ENCODE assay signal across 11 cellular contexts in the genomic region with DNA sequence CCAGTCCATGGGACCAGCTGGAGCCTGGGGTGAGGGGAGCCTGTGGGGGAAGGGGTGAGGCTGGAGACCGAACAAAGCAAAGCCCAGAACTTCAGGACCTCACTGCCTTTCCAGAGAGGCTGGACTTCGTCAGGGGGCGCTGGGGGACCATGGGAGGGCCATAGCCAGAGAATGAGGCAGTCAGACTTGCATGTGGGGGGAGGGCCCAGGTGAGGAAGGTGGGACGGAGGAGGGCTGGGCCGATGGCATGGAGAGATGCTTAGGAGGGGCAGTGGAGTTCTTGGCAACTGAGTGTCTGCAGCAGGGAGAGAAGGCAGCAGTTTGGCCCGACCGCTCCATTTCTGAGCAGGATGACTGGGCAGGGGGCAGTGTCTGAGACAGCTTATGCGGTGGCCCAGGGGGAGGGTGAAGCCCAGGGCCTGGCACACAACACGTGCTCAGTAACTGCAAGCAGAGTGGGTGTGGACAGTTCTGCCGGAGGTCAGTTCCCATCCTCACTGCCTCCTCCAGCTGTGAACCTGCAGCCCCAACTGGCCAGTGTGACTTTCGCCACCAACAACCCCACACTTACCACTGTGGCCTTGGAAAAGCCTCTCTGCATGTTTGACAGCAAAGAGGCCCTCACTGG. TPM values are rescaled to one million over a fixed set of nuclear protein-coding genes. Genes with fewer than 3 reads are reported as not detected.
DNase-seq lines count a peak whose midpoint lies in the region; ATAC-seq and TF ChIP-seq lines count a peak whose summit lies in the region.
"Had no signal": no experiment of that assay in that cellular context is flagged by ENCODE, and none has a peak within 500 bp of the region (broad histone marks: within the 10 kb centered on the region; RNA-seq: fewer than 3 reads in every experiment).

No MANE protein-coding gene starts in this region.

- H3K9me3 ChIP-seq in IMR-90 (ENCODE audit: control insufficient read depth, insufficient read depth, low read length), result no peaks in the 10 kb centered on the region
- H3K9me3 ChIP-seq in body of pancreas, result no peaks in the 10 kb centered on the region
- H3K9me3 ChIP-seq: BLaER1 had no signal

- dilution Hi-C loops in IMR-90 (cut with HindIII; ENCODE audit: low sequenced_read_pairs, unreplicated experiment), result no loop called here

- H2BK20ac ChIP-seq in IMR-90 (ENCODE audit: low read depth, low read length), result no peak overlapping the region

- H3K14ac ChIP-seq in IMR-90 (replicated peaks; ENCODE audit: low read depth, low read length), result no peak overlapping the region

- H3K9me1 ChIP-seq in IMR-90 (ENCODE audit: insufficient read depth, low read length), result peaks cover 4% of the 10 kb centered on the region

- no peaks in the 10 kb centered on the region for H3K9me3 Mint-ChIP-seq in dendritic cell treated with granulocyte-macrophage colony-stimulating factor and Interleukin-4, amounts not matched to agents 40 ng/mL and 50 ng/mL, for 4 days
- H3K9me3 Mint-ChIP-seq in naive thymus-derived CD8-positive, alpha-beta T cell, result no peaks in the 10 kb centered on the region
- no peaks in the 10 kb centered on the region for H3K9me3 Mint-ChIP-seq in activated CD4-positive, alpha-beta memory T cell treated with anti-CD3 and anti-CD28 coated beads for 36 hours
- H3K9me3 Mint-ChIP-seq: T-cell had no signal

- H3K79me1 ChIP-seq in IMR-90 (ENCODE audit: low read depth in 1 of 2, low read length in 2 of 2), result no peaks in the 10 kb centered on the region

- peak overlapping the region; percentile 48 for H2AK9ac ChIP-seq in IMR-90 (replicated peaks; ENCODE audit: low read depth, low read length, poor library complexity)

- H2AK5ac ChIP-seq in IMR-90 (ENCODE audit: low read depth, low read length), result 0 out of 2 replicates have a peak overlapping the region, but pooled peaks have one; percentile 8

- H3K23ac ChIP-seq in IMR-90 (ENCODE audit: low read depth, low read length), result no peak overlapping the region

- H3K4me3 Mint-ChIP-seq in dendritic cell treated with granulocyte-macrophage colony-stimulating factor and Interleukin-4, amounts not matched to agents 40 ng/mL and 50 ng/mL, for 4 days, result peak overlapping the region; percentile 63
- H3K4me3 Mint-ChIP-seq in naive thymus-derived CD8-positive, alpha-beta T cell, result peak overlapping the region in 9 of 10 donors; percentile 9 to 61 (median 36)
- no peak overlapping the region for H3K4me3 Mint-ChIP-seq in activated CD4-positive, alpha-beta memory T cell treated with anti-CD3 and anti-CD28 coated beads for 36 hours

- no peak overlapping the region for H2BK120ac ChIP-seq in IMR-90 (ENCODE audit: low read depth, low read length)

- ATAC-seq in IMR-90 (ENCODE audit: low read depth), result peak; percentile 30; the same call in 1 of the 2 replicates
- no peak for ATAC-seq in naive thymus-derived CD8-positive, alpha-beta T cell
- no peak for ATAC-seq in HG03432 (IDR thresholded peaks at IDR 0.05; ENCODE audit: unreplicated experiment)
- ATAC-seq in body of pancreas, result no peak

- peak overlapping the region; percentile 9 for H2AFZ ChIP-seq in IMR-90 (replicated peaks; ENCODE audit: low read length, poor library complexity)

- TF ChIP-seq CTCF in IMR-90 (conservative IDR thresholded peaks at IDR 0.05; ENCODE audit: low read depth, low read length), result no peak; the same call in 1 of the 2 replicates
- no peak for TF ChIP-seq CTCF in body of pancreas (IDR thresholded peaks at IDR 0.05)
- no peak for TF ChIP-seq CTCF in brain microvascular endothelial cell (IDR thresholded peaks at IDR 0.05; ENCODE audit: low read depth, low read length, missing control alignments)

- no peak overlapping the region for H4K8ac ChIP-seq in IMR-90 (ENCODE audit: low read depth in 2 of 2, low read length in 2 of 2)

- no peak overlapping the region for H4K91ac ChIP-seq in IMR-90 (ENCODE audit: insufficient read depth, low read depth, low read length)

- H3K56ac ChIP-seq in IMR-90 (ENCODE audit: extremely low read depth, insufficient read depth, low read length), result no peak overlapping the region

- H3K36me3 ChIP-seq in IMR-90 (ENCODE audit: control insufficient read depth, insufficient read depth, low read length) (no peaks in the 10 kb centered on the region), body of pancreas (replicated peaks in 1 of 2; ENCODE audit: insufficient read depth in 1 of 2, low read depth in 2 of 2) (no peaks in the 10 kb centered on the region), brain microvascular endothelial cell (replicated peaks) (no peaks in the 10 kb centered on the region)
- H3K36me3 ChIP-seq: BLaER1 had no signal

- H4K5ac ChIP-seq in IMR-90 (ENCODE audit: low read depth, low read length), result no peak overlapping the region

- POLR2A ChIA-PET in IMR-90 (lab: Charles Lee; ENCODE audit: unreplicated experiment), result no interaction called here
- POLR2A ChIA-PET in naive thymus-derived CD8-positive, alpha-beta T cell (lab: Charles Lee), result interaction anchor here (1.4 kb wide), 1 partner anchor 11 kb away, joined by 3 read pairs; no protein-coding TSS in a partner anchor
- POLR2A ChIA-PET in activated CD4-positive, alpha-beta memory T cell treated with anti-CD3 and anti-CD28 coated beads for 36 hours (lab: Charles Lee), result no interaction called here

- H3K4me1 Mint-ChIP-seq in dendritic cell treated with granulocyte-macrophage colony-stimulating factor and Interleukin-4, amounts not matched to agents 40 ng/mL and 50 ng/mL, for 4 days (ENCODE audit: low read depth), result peaks cover 54% of the 10 kb centered on the region
- H3K4me1 Mint-ChIP-seq in naive thymus-derived CD8-positive, alpha-beta T cell, result peaks cover 5 to 37% (median 8%) of the 10 kb centered on the region in 4 donors
- no peaks in the 10 kb centered on the region for H3K4me1 Mint-ChIP-seq in activated CD4-positive, alpha-beta memory T cell treated with anti-CD3 and anti-CD28 coated beads for 36 hours (ENCODE audit: low read depth)

- H2BK5ac ChIP-seq in IMR-90 (ENCODE audit: low read depth, low read length, poor library complexity, severe bottlenecking), result no peak overlapping the region

- DNase-seq in CD1c-positive myeloid dendritic cell (ENCODE audit: extremely low spot score) (peak; percentile 22), IMR-90 (no peak), body of pancreas (no peak), brain microvascular endothelial cell (no peak)
- DNase-seq in naive thymus-derived CD8-positive, alpha-beta T cell, result no peak
- DNase-seq in activated CD4-positive, alpha-beta memory T cell treated with anti-CD3 and anti-CD28 coated beads for 36 hours, result no peak
- DNase-seq: NCI-H1048 had no signal

- WGBS in IMR-90 (ENCODE audit: extremely low coverage in 2 of 2, insufficient read length in 1 of 2), 2 experiments, result 34% methylated on average over 4 of the region's 11 CpGs; no CpG with 5 or more reads in 1 of the 2 experiments
- 73 to 75% methylated on average over 9 to 11 of the region's 11 CpGs for WGBS in body of pancreas, 2 donors

- in situ Hi-C loops in IMR-90 (cut with MboI; ENCODE audit: low sequenced_read_pairs), result no loop called here
- in situ Hi-C loops in brain microvascular endothelial cell (cut with HindIII; ENCODE audit: low pct_ligation_motif_present, low sequenced_read_pairs), result no loop called here

- no peak overlapping the region; the same call in 2 of the 3 replicates for H2BK15ac ChIP-seq in IMR-90 (ENCODE audit: low read depth, low read length)

- BruUV-seq in IMR-90 (replicated peaks; lab: Mats Ljungman, UMichigan), result no TSS peak

- H3K4me3 ChIP-seq in IMR-90 (ENCODE audit: insufficient read depth, low read depth, low read length) (no peak overlapping the region), body of pancreas (no peak overlapping the region), brain microvascular endothelial cell (ENCODE audit: low read depth, low read length) (no peak overlapping the region)
- H3K4me3 ChIP-seq: BLaER1 had no signal

- H3K36me3 Mint-ChIP-seq in dendritic cell treated with granulocyte-macrophage colony-stimulating factor and Interleukin-4, amounts not matched to agents 40 ng/mL and 50 ng/mL, for 4 days (ENCODE audit: low read depth), result no peaks in the 10 kb centered on the region
- no peaks in the 10 kb centered on the region for H3K36me3 Mint-ChIP-seq in naive thymus-derived CD8-positive, alpha-beta T cell
- no peaks in the 10 kb centered on the region for H3K36me3 Mint-ChIP-seq in activated CD4-positive, alpha-beta memory T cell treated with anti-CD3 and anti-CD28 coated beads for 36 hours
- H3K36me3 Mint-ChIP-seq: T-cell had no signal

- CTCF ChIA-PET in IMR-90 (lab: Yijun Ruan, JAX), result no interaction called here
- CTCF ChIA-PET in activated CD4-positive, alpha-beta memory T cell treated with anti-CD3 and anti-CD28 coated beads for 36 hours (lab: Charles Lee), result no interaction called here

- H3K4me2 ChIP-seq in IMR-90 (ENCODE audit: low read depth, low read length), result no peak overlapping the region

- no peak for TF ChIP-seq POLR2A in IMR-90 (IDR thresholded peaks at IDR 0.05; ENCODE audit: low read depth, low read length)
- TF ChIP-seq POLR2A in body of pancreas (IDR thresholded peaks at IDR 0.05), result no peak

- H3K27ac Mint-ChIP-seq in dendritic cell treated with granulocyte-macrophage colony-stimulating factor and Interleukin-4, amounts not matched to agents 40 ng/mL and 50 ng/mL, for 4 days, result peak overlapping the region; percentile 71
- peak overlapping the region in 4 of 10 donors; percentile 2 to 64 (median 16) for H3K27ac Mint-ChIP-seq in naive thymus-derived CD8-positive, alpha-beta T cell
- no peak overlapping the region for H3K27ac Mint-ChIP-seq in activated CD4-positive, alpha-beta memory T cell treated with anti-CD3 and anti-CD28 coated beads for 36 hours
- H3K27ac Mint-ChIP-seq: T-cell had no signal

- H3K27me3 ChIP-seq in IMR-90 (ENCODE audit: control insufficient read depth, insufficient read depth, low read length) (peaks cover 27% of the 10 kb centered on the region), body of pancreas (no peaks in the 10 kb centered on the region), brain microvascular endothelial cell (replicated peaks) (peaks cover 20% of the 10 kb centered on the region)

- H3K27ac ChIP-seq in IMR-90 (ENCODE audit: insufficient read depth, low read length), result no peak overlapping the region
- no peak overlapping the region for H3K27ac ChIP-seq in body of pancreas
- H3K27ac ChIP-seq in brain microvascular endothelial cell, result no peak overlapping the region
- H3K27ac ChIP-seq: BLaER1 had no signal

- no peak overlapping the region for H3K9ac ChIP-seq in IMR-90 (ENCODE audit: low read depth, low read length)
- H3K9ac ChIP-seq: BLaER1 had no signal

- intact Hi-C loops in IMR-90 (cut with micrococcal nuclease) (no loop called here), body of pancreas (cut with DNase I) (no loop called here)
- intact Hi-C loops in dendritic cell treated with granulocyte-macrophage colony-stimulating factor and Interleukin-4, amounts not matched to agents 40 ng/mL and 50 ng/mL, for 4 days (cut with micrococcal nuclease), result no loop called here
- intact Hi-C loops in activated CD4-positive, alpha-beta memory T cell treated with anti-CD3 and anti-CD28 coated beads for 36 hours (cut with micrococcal nuclease), result no loop called here

- H3K4me1 ChIP-seq in IMR-90 (ENCODE audit: control insufficient read depth, insufficient read depth, low read length) (peaks cover 7% of the 10 kb centered on the region), body of pancreas (peaks cover 12% of the 10 kb centered on the region)

- H3K27me3 Mint-ChIP-seq in dendritic cell treated with granulocyte-macrophage colony-stimulating factor and Interleukin-4, amounts not matched to agents 40 ng/mL and 50 ng/mL, for 4 days, result peaks cover 7% of the 10 kb centered on the region
- H3K27me3 Mint-ChIP-seq in naive thymus-derived CD8-positive, alpha-beta T cell, result peaks cover 3 to 15% (median 9%) of the 10 kb centered on the region in 5 donors
- peaks cover 9% of the 10 kb centered on the region for H3K27me3 Mint-ChIP-seq in activated CD4-positive, alpha-beta memory T cell treated with anti-CD3 and anti-CD28 coated beads for 36 hours

- H3K18ac ChIP-seq in IMR-90 (ENCODE audit: low read depth, low read length), result no peak overlapping the region

- no peak for TF ChIP-seq RAD21 in IMR-90 (IDR thresholded peaks at IDR 0.05; ENCODE audit: low read length)

- no peak overlapping the region for H3K4ac ChIP-seq in IMR-90 (ENCODE audit: low read depth, low read length)

- no peaks in the 10 kb centered on the region for H4K20me1 ChIP-seq in IMR-90 (ENCODE audit: insufficient read depth, low read length)
- H4K20me1 ChIP-seq: BLaER1 had no signal

RNA-seq across cellular contexts. Expression of a gene that starts 0.8 kb away (rescaled TPM):
- total RNA-seq in IMR-90 (2012; rRNA removed) (not detected in 2 replicates), body of pancreas (not detected)
- not detected in 2 replicates for polyA plus RNA-seq in IMR-90 (2012; rRNA removed)
- not detected in 2 replicates for polyA plus RNA-seq in IMR-90 (2012; cell fraction: cytosol; rRNA removed)
- polyA plus RNA-seq in IMR-90 (2012; cell fraction: nucleus; rRNA removed; ENCODE audit: low replicate concordance), result not detected in 2 replicates
- not detected for total RNA-seq in naive thymus-derived CD8-positive, alpha-beta T cell
- not detected for polyA plus RNA-seq in naive thymus-derived CD8-positive, alpha-beta T cell
- not detected for total RNA-seq in activated CD4-positive, alpha-beta memory T cell treated with anti-CD3 and anti-CD28 coated beads for 36 hours
- total RNA-seq: T-cell had no signal

RNA-seq across cellular contexts. Expression of a gene that starts 24.2 kb away (rescaled TPM):
- total RNA-seq in IMR-90 (2012; rRNA removed) (15.8 and 20.6 TPM in 2 replicates), body of pancreas (100 to 1,000 TPM in 1 of 2 donors, 10 to 100 TPM in 1; 13.0 to 149 TPM)
- polyA plus RNA-seq in IMR-90 (2012; rRNA removed), result 83.4 and 95.6 TPM in 2 replicates
- 27.4 and 66.8 TPM in 2 replicates for polyA plus RNA-seq in IMR-90 (2012; cell fraction: cytosol; rRNA removed)
- polyA plus RNA-seq in IMR-90 (2012; cell fraction: nucleus; rRNA removed; ENCODE audit: low replicate concordance), result 778 and 1,218 TPM in 2 replicates
- 10 to 100 TPM; 82.8 to 88.5 TPM for total RNA-seq in naive thymus-derived CD8-positive, alpha-beta T cell
- polyA plus RNA-seq in naive thymus-derived CD8-positive, alpha-beta T cell, result 10 to 100 TPM; 33.2 to 67.8 (median 48.1) TPM
- total RNA-seq in activated CD4-positive, alpha-beta memory T cell treated with anti-CD3 and anti-CD28 coated beads for 36 hours, result 10 to 100 TPM; 55.0 to 56.5 TPM

RNA-seq across cellular contexts. Expression of a gene that starts 44.9 kb away (rescaled TPM):
- total RNA-seq in IMR-90 (2012; rRNA removed) (21.7 and 25.3 TPM in 2 replicates), body of pancreas (10 to 100 TPM; 14.2 to 17.9 TPM)
- 34.1 and 38.1 TPM in 2 replicates for polyA plus RNA-seq in IMR-90 (2012; rRNA removed)
- polyA plus RNA-seq in IMR-90 (2012; cell fraction: cytosol; rRNA removed), result 45.7 and 62.0 TPM in 2 replicates
- polyA plus RNA-seq in IMR-90 (2012; cell fraction: nucleus; rRNA removed; ENCODE audit: low replicate concordance), result 134 and 167 TPM in 2 replicates
- total RNA-seq in naive thymus-derived CD8-positive, alpha-beta T cell, result 10 to 100 TPM; 28.5 to 29.1 TPM
- 1 to 10 TPM in 2 of 3 donors, under 1 TPM in 1; 0.87 to 2.9 (median 2.6) TPM for polyA plus RNA-seq in naive thymus-derived CD8-positive, alpha-beta T cell
- total RNA-seq in activated CD4-positive, alpha-beta memory T cell treated with anti-CD3 and anti-CD28 coated beads for 36 hours, result 10 to 100 TPM; 31.1 to 31.9 TPM
